ENCODE assay signal across 7 cellular contexts in genomic region chr16:79375351-79375750, GRCh38.
"Had no signal": no experiment of that assay in that cellular context is flagged by ENCODE, and none has a peak within 500 bp of the region (broad histone marks: within the 10 kb centered on the region; RNA-seq: fewer than 3 reads in every experiment).

No MANE protein-coding gene starts in this region.

- H3K4me1 ChIP-seq: HAP-1 had no signal

- DNase-seq: H7, KBM-7 had no signal

- H3K27ac ChIP-seq: KMS-11 had no signal

- H3K4me2 ChIP-seq: GM23338, KMS-11 had no signal

- ATAC-seq: GM23338, HCT116 had no signal

- H3K9ac ChIP-seq: KMS-11 had no signal

- H2AFZ ChIP-seq: GM23338 had no signal

- H3K36me3 ChIP-seq: HAP-1 had no signal

- H3K9me3 ChIP-seq: HAP-1 had no signal

- FAIRE-seq: HTR-8/SVneo had no signal

- H3K4me3 ChIP-seq: GM23338, HAP-1 had no signal
